13 cellular contexts compared by ENCODE assay signal in genomic region chr3:15804553-15805095, GRCh38. TPM values are rescaled to one million over a fixed set of nuclear protein-coding genes. Genes with fewer than 3 reads are reported as not detected.
DNase-seq lines count a peak whose midpoint lies in the region; ATAC-seq, FAIRE-seq and TF ChIP-seq lines count a peak whose summit lies in the region.
"Had no signal": no experiment of that assay in that cellular context is flagged by ENCODE, and none has a peak within 500 bp of the region (broad histone marks: within the 10 kb centered on the region; RNA-seq: fewer than 3 reads in every experiment).

No MANE protein-coding gene starts in this region.

- H3K27ac ChIP-seq in OCI-LY3 (ENCODE audit: low read length) = no peak overlapping the region
- H3K27ac ChIP-seq in A673 (ENCODE audit: low read depth, low read length, poor library complexity, severe bottlenecking) = no peak overlapping the region

- TF ChIP-seq CTCF in OCI-LY3 (IDR thresholded peaks at IDR 0.05; ENCODE audit: low read depth, low read length) = no peak
- no peak for TF ChIP-seq CTCF in A673 (conservative IDR thresholded peaks at IDR 0.05; ENCODE audit: low read depth, low read length)

- peak; percentile 62 for ATAC-seq in GM18511 (IDR thresholded peaks at IDR 0.05; ENCODE audit: unreplicated experiment)
- ATAC-seq in memory B cell (ENCODE audit: low read depth) = no peak

- peaks cover 3% of the 10 kb centered on the region for H3K36me3 Mint-ChIP-seq in memory B cell
- H3K36me3 Mint-ChIP-seq: naive thymus-derived CD8-positive, alpha-beta T cell had no signal

- H3K4me1 Mint-ChIP-seq in memory B cell = peaks cover 28% of the 10 kb centered on the region

- no peak for TF ChIP-seq POLR2A in H54 (IDR thresholded peaks at IDR 0.05; ENCODE audit: low read depth, low read length)

- no peaks in the 10 kb centered on the region for H3K27me3 ChIP-seq in OCI-LY3 (ENCODE audit: low read depth, low read length)
- no peaks in the 10 kb centered on the region for H3K27me3 ChIP-seq in A673 (replicated peaks; ENCODE audit: insufficient read depth, low read depth, low read length, poor library complexity)

- no peaks in the 10 kb centered on the region for H3K9me3 ChIP-seq in OCI-LY3 (ENCODE audit: insufficient read depth, low read length)
- no peaks in the 10 kb centered on the region for H3K9me3 ChIP-seq in A673 (ENCODE audit: low read depth, low read length, poor library complexity, severe bottlenecking)

- intact Hi-C loops in A673 (cut with micrococcal nuclease; ENCODE audit: unreplicated experiment) = loop anchor here (5.0 kb wide), 1 partner anchor 597 kb away; the partner anchor contains the start of gene CAPN7

- H3K4me3 ChIP-seq in OCI-LY3 (ENCODE audit: low read length) (no peak overlapping the region), A673 (ENCODE audit: low read depth, low read length, poor library complexity, severe bottlenecking) (no peak overlapping the region)

- H3K4me1 ChIP-seq in OCI-LY3 (ENCODE audit: low read length) (peaks cover 43% of the 10 kb centered on the region), A673 (ENCODE audit: insufficient read depth, low read length, poor library complexity, severe bottlenecking) (no peaks in the 10 kb centered on the region)

- H2AFZ ChIP-seq in OCI-LY3 (ENCODE audit: low read depth, low read length) = no peak overlapping the region

- H4K20me1 ChIP-seq in OCI-LY3 (ENCODE audit: insufficient read depth, low read length) = peaks cover 15% of the 10 kb centered on the region; the same call in 1 of the 2 replicates

- DNase-seq in H54 (ENCODE audit: insufficient read length, low spot score) = no peak
- DNase-seq in memory B cell (ENCODE audit: low spot score in 2 of 2) = no peak
- no peak for DNase-seq in NCI-H748 (lab: John Stamatoyannopoulos, UW; ENCODE audit: unreplicated experiment)
- no peak for DNase-seq in A673 (ENCODE audit: low spot score)
- DNase-seq in activated gamma-delta T cell treated with Interleukin-2 at 50 U/mL for 16 hours = no peak
- DNase-seq in stimulated activated CD4-positive, alpha-beta T cell treated with anti-CD3 and anti-CD28 coated beads, Interleukin-2, amount 100 ng/mL, for 48 hours = no peak
- DNase-seq: activated CD4-positive, alpha-beta T cell treated with anti-CD3 and anti-CD28 coated beads for 4 hours; naive thymus-derived CD8-positive, alpha-beta T cell; NCI-H1092 treated with DMSO at 0.1 percent for 48 hours; stimulated activated naive CD4-positive, alpha-beta T cell had no signal

- no peak overlapping the region for H3K4me3 Mint-ChIP-seq in memory B cell
- H3K4me3 Mint-ChIP-seq: naive thymus-derived CD8-positive, alpha-beta T cell had no signal

- peaks cover 25% of the 10 kb centered on the region for H3K79me2 ChIP-seq in OCI-LY3 (ENCODE audit: low read length)

- POLR2A ChIA-PET in A673 (lab: Charles Lee; ENCODE audit: low non-redundant PET) = no interaction called here

- no peaks in the 10 kb centered on the region for H3K36me3 ChIP-seq in OCI-LY3 (replicated peaks; ENCODE audit: low read depth, low read length)
- no peaks in the 10 kb centered on the region for H3K36me3 ChIP-seq in A673 (ENCODE audit: insufficient read depth, low read length, poor library complexity, severe bottlenecking)

- H3K4me2 ChIP-seq in OCI-LY3 (ENCODE audit: low read length) = peak overlapping the region; percentile 73; the same call in 1 of the 2 replicates

- BruUV-seq in A673 (replicated peaks; lab: Mats Ljungman, UMichigan) = no TSS peak

- peak overlapping the region; percentile 58 for H3K27ac Mint-ChIP-seq in memory B cell

- H3K9me3 Mint-ChIP-seq in memory B cell = no peaks in the 10 kb centered on the region

- peak; percentile 95 for FAIRE-seq in H54 (lab: Jason Lieb, UNC)
- FAIRE-seq: endometrium had no signal

- H3K27me3 Mint-ChIP-seq in memory B cell = no peaks in the 10 kb centered on the region
- H3K27me3 Mint-ChIP-seq: naive thymus-derived CD8-positive, alpha-beta T cell had no signal

- no peak overlapping the region for H3K9ac ChIP-seq in OCI-LY3 (ENCODE audit: low read length)

- CTCF ChIA-PET in A673 (lab: Charles Lee) = no interaction called here

RNA-seq across cellular contexts. Expression of gene ANKRD28, which starts 6.8 kb away (rescaled TPM):
- 29.9 and 36.9 TPM in 2 replicates for total RNA-seq in A673 (2021)
